In the genomic region with DNA sequence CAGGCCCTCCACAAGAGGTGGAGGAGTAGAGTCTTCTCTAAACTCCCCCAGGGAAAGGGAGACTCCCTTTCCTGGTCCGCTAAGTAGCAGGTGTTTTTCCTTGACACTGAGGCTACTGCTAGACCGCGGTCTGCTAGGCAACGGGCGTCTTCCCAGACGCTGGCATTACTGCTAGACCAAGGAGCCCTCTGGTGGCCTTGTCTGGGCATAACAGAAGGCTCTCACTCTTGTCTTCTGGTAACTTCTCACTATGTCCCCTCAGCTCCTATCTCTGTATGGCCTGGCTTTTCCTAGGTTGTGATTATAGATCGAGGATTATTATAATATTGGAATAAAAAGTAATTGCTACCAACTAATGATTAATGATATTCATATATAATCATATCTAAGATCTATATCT, we compare ENCODE assay signal across 8 cellular contexts. TPM values are rescaled to one million over a fixed set of nuclear protein-coding genes. Genes with fewer than 3 reads are reported as not detected.
DNase-seq lines count a peak whose midpoint lies in the region; ATAC-seq and TF ChIP-seq lines count a peak whose summit lies in the region.
"Not testable (repeated sequence)": the region's sequence is repeated elsewhere in the genome, so short reads cannot be mapped to it uniquely, and the experiment has no call there.

No MANE protein-coding gene starts in this region.

- TF ChIP-seq CTCF in progenitor cell of endocrine pancreas (IDR thresholded peaks at IDR 0.05; ENCODE audit: unreplicated experiment) (peak; percentile 12), type B pancreatic cell (conservative IDR thresholded peaks at IDR 0.05) (peak; percentile 50)

- H3K4me3 ChIP-seq in iPS DF 6.9 (ENCODE audit: low read length): not testable (repeated sequence)

- peaks cover 44% of the 10 kb centered on the region for H3K9me3 Mint-ChIP-seq in activated naive CD4-positive, alpha-beta T cell treated with anti-CD3 and anti-CD28 coated beads for 36 hours
- peaks cover 9 to 15% of the 10 kb centered on the region in 2 donors for H3K9me3 Mint-ChIP-seq in effector memory CD8-positive, alpha-beta T cell
- H3K9me3 Mint-ChIP-seq in progenitor cell of endocrine pancreas (ENCODE audit: low read depth) (peaks cover 39% of the 10 kb centered on the region), type B pancreatic cell (peaks cover 25% of the 10 kb centered on the region)

- WGBS in iPS DF 6.9 (ENCODE audit: insufficient coverage, insufficient read length): no CpG with 5 or more reads among the region's 7 CpGs

- CTCF ChIA-PET in activated naive CD4-positive, alpha-beta T cell treated with anti-CD3 and anti-CD28 coated beads for 36 hours (lab: Charles Lee): interaction anchor here (0.8 kb wide), 2 partner anchors 162 to 268 kb away, joined by 3 read pairs; no protein-coding TSS in a partner anchor

- H3K36me3 Mint-ChIP-seq in activated naive CD4-positive, alpha-beta T cell treated with anti-CD3 and anti-CD28 coated beads for 36 hours (ENCODE audit: low read depth): peaks cover 66% of the 10 kb centered on the region
- H3K36me3 Mint-ChIP-seq in effector memory CD8-positive, alpha-beta T cell (ENCODE audit: insufficient read depth): not testable (repeated sequence)
- H3K36me3 Mint-ChIP-seq in progenitor cell of endocrine pancreas (ENCODE audit: insufficient read depth): peaks cover 83% of the 10 kb centered on the region
- peaks cover 65% of the 10 kb centered on the region for H3K36me3 Mint-ChIP-seq in type B pancreatic cell

- H3K4me1 ChIP-seq in iPS DF 6.9 (ENCODE audit: control insufficient read depth, insufficient read depth, low read length): not testable (repeated sequence)

- not testable (repeated sequence) for H3K4me3 Mint-ChIP-seq in activated naive CD4-positive, alpha-beta T cell treated with anti-CD3 and anti-CD28 coated beads for 36 hours; effector memory CD8-positive, alpha-beta T cell; progenitor cell of endocrine pancreas (ENCODE audit: low read depth); type B pancreatic cell

- peaks cover 24% of the 10 kb centered on the region; the same call in 1 of the 2 replicates for H3K36me3 ChIP-seq in iPS DF 6.9 (ENCODE audit: control insufficient read depth, insufficient read depth, low read length)

- intact Hi-C loops in activated naive CD4-positive, alpha-beta T cell treated with anti-CD3 and anti-CD28 coated beads for 36 hours (cut with micrococcal nuclease): not testable (repeated sequence)

- not testable (repeated sequence) for ATAC-seq in effector memory CD8-positive, alpha-beta T cell (replicated peaks)

- H3K27ac Mint-ChIP-seq in activated naive CD4-positive, alpha-beta T cell treated with anti-CD3 and anti-CD28 coated beads for 36 hours; effector memory CD8-positive, alpha-beta T cell; progenitor cell of endocrine pancreas; type B pancreatic cell: not testable (repeated sequence)

- not testable (repeated sequence) for H3K27ac ChIP-seq in iPS DF 6.9 (ENCODE audit: low read length)

- not testable (repeated sequence) for H3K27me3 ChIP-seq in iPS DF 6.9 (ENCODE audit: control insufficient read depth, insufficient read depth, low read length)

- DNase-seq in ELF-1 (ENCODE audit: low read depth, low spot score) (peak; percentile 71), NCI-H2227 (lab: John Stamatoyannopoulos, UW; ENCODE audit: unreplicated experiment) (peak; percentile 0), iPS DF 6.9 (ENCODE audit: low read depth, low spot score) (peak; percentile 16)
- DNase-seq in activated CD4-positive, CD25-positive, alpha-beta regulatory T cell treated with anti-CD3 and anti-CD28 coated beads, Interleukin-2, amount 50 U/mL, for 72 hours: peak; percentile 45
- DNase-seq in activated naive CD4-positive, alpha-beta T cell treated with anti-CD3 and anti-CD28 coated beads for 36 hours: peak; percentile 57
- DNase-seq in effector memory CD8-positive, alpha-beta T cell: peak; percentile 3 to 34 (median 8)
- DNase-seq in progenitor cell of endocrine pancreas (ENCODE audit: low spot score, unreplicated experiment); type B pancreatic cell (ENCODE audit: extremely low spot score, unreplicated experiment): not testable (repeated sequence)

- not testable (repeated sequence) for H3K27me3 Mint-ChIP-seq in activated naive CD4-positive, alpha-beta T cell treated with anti-CD3 and anti-CD28 coated beads for 36 hours (ENCODE audit: low read depth); effector memory CD8-positive, alpha-beta T cell; progenitor cell of endocrine pancreas; type B pancreatic cell

- H3K9me3 ChIP-seq in iPS DF 6.9 (ENCODE audit: control insufficient read depth, insufficient read depth, low read length): peaks cover 15% of the 10 kb centered on the region

- not testable (repeated sequence) for H3K4me1 Mint-ChIP-seq in activated naive CD4-positive, alpha-beta T cell treated with anti-CD3 and anti-CD28 coated beads for 36 hours (ENCODE audit: low read depth); effector memory CD8-positive, alpha-beta T cell (ENCODE audit: low read depth in 2 of 2); progenitor cell of endocrine pancreas (ENCODE audit: low read depth); type B pancreatic cell (ENCODE audit: unreplicated experiment)

RNA-seq across cellular contexts. Expression of gene ZNF93, which starts 29.7 kb away (rescaled TPM):
- total RNA-seq in activated naive CD4-positive, alpha-beta T cell treated with anti-CD3 and anti-CD28 coated beads for 36 hours: 10 to 100 TPM; 15.2 to 16.6 TPM
- total RNA-seq in progenitor cell of endocrine pancreas (36.5 and 40.7 TPM in 2 replicates), type B pancreatic cell (ENCODE audit: low replicate concordance) (19.2 and 26.3 TPM in 2 replicates)
